Comparison of ENCODE assay signal across 15 cellular contexts in genomic region chr7:137579913-137580640, GRCh38.
A peak's percentile ranks its signal among the peaks of the same experiment; 100 is the strongest.
DNase-seq lines count a peak whose midpoint lies in the region; ATAC-seq, FAIRE-seq and TF ChIP-seq lines count a peak whose summit lies in the region.
"Had no signal": no experiment of that assay in that cellular context is flagged by ENCODE, and none has a peak within 500 bp of the region (broad histone marks: within the 10 kb centered on the region; RNA-seq: fewer than 3 reads in every experiment).

No MANE protein-coding gene starts in this region.

- ATAC-seq in naive thymus-derived CD8-positive, alpha-beta T cell, result no peak
- no peak for ATAC-seq in activated CD4-positive, alpha-beta T cell treated with anti-CD3 and anti-CD28 coated beads for 36 hours
- ATAC-seq in GM21390 (IDR thresholded peaks at IDR 0.05; ENCODE audit: unreplicated experiment), result no peak
- ATAC-seq: body of pancreas had no signal

- no peaks in the 10 kb centered on the region for H3K36me3 Mint-ChIP-seq in naive thymus-derived CD8-positive, alpha-beta T cell
- H3K36me3 Mint-ChIP-seq in activated CD4-positive, alpha-beta T cell treated with anti-CD3 and anti-CD28 coated beads for 36 hours (ENCODE audit: low read depth), result no peaks in the 10 kb centered on the region

- TF ChIP-seq CTCF in bronchial epithelial cell (IDR thresholded peaks at IDR 0.05; ENCODE audit: insufficient read depth, low read length, severe bottlenecking), result no peak

- CTCF ChIA-PET in activated CD4-positive, alpha-beta T cell treated with anti-CD3 and anti-CD28 coated beads for 36 hours (lab: Charles Lee), result interaction anchor here (1.0 to 1.4 kb wide), 3 partner anchors 8 to 15 kb away, joined by 3 to 4 read pairs (median 3); no protein-coding TSS in a partner anchor
- CTCF ChIA-PET in HEK293T (lab: Yijun Ruan, JAX), result interaction anchor here (1.5 kb wide), 1 partner anchor 47 kb away, joined by 5 read pairs; no protein-coding TSS in a partner anchor

- intact Hi-C loops in activated CD4-positive, alpha-beta T cell treated with anti-CD3 and anti-CD28 coated beads for 36 hours (cut with DNase I, micrococcal nuclease), result no loop called here

- H3K27ac Mint-ChIP-seq in naive thymus-derived CD8-positive, alpha-beta T cell, result no peak overlapping the region
- no peak overlapping the region for H3K27ac Mint-ChIP-seq in activated CD4-positive, alpha-beta T cell treated with anti-CD3 and anti-CD28 coated beads for 36 hours
- H3K27ac Mint-ChIP-seq: B cell had no signal

- no peaks in the 10 kb centered on the region for H3K27me3 ChIP-seq in bronchial epithelial cell (ENCODE audit: control insufficient read depth, insufficient read depth, low read length)
- H3K27me3 ChIP-seq: body of pancreas had no signal

- no peak overlapping the region for H3K4me3 ChIP-seq in bronchial epithelial cell (ENCODE audit: low read depth, low read length)
- H3K4me3 ChIP-seq: body of pancreas had no signal

- H3K27me3 Mint-ChIP-seq in naive thymus-derived CD8-positive, alpha-beta T cell, result peaks cover 0 to 24% (median 4%) of the 10 kb centered on the region in 5 donors
- peaks cover 3% of the 10 kb centered on the region for H3K27me3 Mint-ChIP-seq in activated CD4-positive, alpha-beta T cell treated with anti-CD3 and anti-CD28 coated beads for 36 hours
- H3K27me3 Mint-ChIP-seq: B cell had no signal

- POLR2A ChIA-PET in naive thymus-derived CD8-positive, alpha-beta T cell (lab: Charles Lee), result no interaction called here
- POLR2A ChIA-PET in activated CD4-positive, alpha-beta T cell treated with anti-CD3 and anti-CD28 coated beads for 36 hours (lab: Charles Lee), result no interaction called here
- POLR2A ChIA-PET in HEK293T (lab: Yijun Ruan, JAX), result no interaction called here

- DNase-seq in AG08395 (ENCODE audit: low spot score) (peak; percentile 41), NCI-H226 (peak; percentile 71), bronchial epithelial cell (ENCODE audit: low read depth) (peak; percentile 93), kidney tubule cell (ENCODE audit: low spot score) (peak; percentile 94), HEK293T (ENCODE audit: extremely low spot score) (no peak)
- no peak for DNase-seq in naive thymus-derived CD8-positive, alpha-beta T cell
- DNase-seq in activated CD4-positive, alpha-beta T cell treated with anti-CD3 and anti-CD28 coated beads for 36 hours, result no peak
- DNase-seq: body of pancreas; kidney; NCI-H2029 treated with DMSO at 0.1 percent for 48 hours; stimulated activated CD4-positive, alpha-beta T cell treated with anti-CD3 and anti-CD28 coated beads, Interleukin-2, amount 100 ng/mL, for 24 hours; stimulated activated naive CD4-positive, alpha-beta T cell; T1000 had no signal

- no peaks in the 10 kb centered on the region for H3K4me1 Mint-ChIP-seq in naive thymus-derived CD8-positive, alpha-beta T cell
- no peaks in the 10 kb centered on the region for H3K4me1 Mint-ChIP-seq in activated CD4-positive, alpha-beta T cell treated with anti-CD3 and anti-CD28 coated beads for 36 hours
- H3K4me1 Mint-ChIP-seq: B cell had no signal

- H3K9me3 Mint-ChIP-seq in naive thymus-derived CD8-positive, alpha-beta T cell, result peaks cover 0 to 4% (median 0%) of the 10 kb centered on the region in 9 donors
- no peaks in the 10 kb centered on the region for H3K9me3 Mint-ChIP-seq in activated CD4-positive, alpha-beta T cell treated with anti-CD3 and anti-CD28 coated beads for 36 hours (ENCODE audit: low read depth)

- H3K36me3 ChIP-seq in bronchial epithelial cell (ENCODE audit: control insufficient read depth, insufficient read depth, low read length), result no peaks in the 10 kb centered on the region

- H3K4me3 Mint-ChIP-seq in naive thymus-derived CD8-positive, alpha-beta T cell, result no peak overlapping the region
- no peak overlapping the region for H3K4me3 Mint-ChIP-seq in activated CD4-positive, alpha-beta T cell treated with anti-CD3 and anti-CD28 coated beads for 36 hours
- H3K4me3 Mint-ChIP-seq: B cell had no signal

- FAIRE-seq in bronchial epithelial cell (lab: Jason Lieb, UNC), result no peak
- FAIRE-seq: kidney had no signal

TF ChIP-seq in HEK293T, 16 proteins besides CTCF, POLR2A, EP300 and RAD21:
- TF ChIP-seq TARDBP (IDR thresholded peaks at IDR 0.05) (no peak), L3MBTL2 (conservative IDR thresholded peaks at IDR 0.05) (no peak), ELF4 (IDR thresholded peaks at IDR 0.05) (no peak), BHLHE40 (IDR thresholded peaks at IDR 0.05; ENCODE audit: borderline replicate concordance) (no peak), HDGF (IDR thresholded peaks at IDR 0.05; ENCODE audit: borderline replicate concordance) (no peak), FOXA1 (IDR thresholded peaks at IDR 0.05) (no peak), CTBP1 (IDR thresholded peaks at IDR 0.05; ENCODE audit: borderline replicate concordance) (no peak), ARNT (IDR thresholded peaks at IDR 0.05) (no peak), FOXK2 (IDR thresholded peaks at IDR 0.05) (no peak), SP1 (IDR thresholded peaks at IDR 0.05) (no peak), LEF1 (IDR thresholded peaks at IDR 0.05; ENCODE audit: borderline replicate concordance) (no peak)

Comparison
In these comparisons a context has a peak if more than half of its experiments do, and no peak if none do; other contexts are left out.
1. DNase-seq: peak in AG08395 (single experiment), NCI-H226 (single experiment), bronchial epithelial cell (single experiment) and kidney tubule cell (single experiment); none in naive thymus-derived CD8-positive, alpha-beta T cell (0 of 10), activated CD4-positive, alpha-beta T cell treated with anti-CD3 and anti-CD28 coated beads for 36 hours (single experiment) and HEK293T (single experiment).